Comparison of ENCODE assay signal across 2 cellular contexts in genomic region chr22:39624501-39624821, GRCh38.
TF ChIP-seq lines count a peak whose summit lies in the region.

No MANE protein-coding gene starts in this region.

TF ChIP-seq in IMR-90, 13 proteins besides CTCF, POLR2A, EP300 and RAD21:
- TF ChIP-seq BHLHE40 (IDR thresholded peaks at IDR 0.05; ENCODE audit: low read depth, low read length) (no peak), NFE2L2 (IDR thresholded peaks at IDR 0.05; ENCODE audit: low read depth, low read length) (no peak), USF2 (IDR thresholded peaks at IDR 0.05; ENCODE audit: low read depth, low read length) (no peak), CHD1 (IDR thresholded peaks at IDR 0.05; ENCODE audit: low read depth, low read length) (no peak), SMC3 (IDR thresholded peaks at IDR 0.05; ENCODE audit: low read depth, low read length) (no peak), FOS (IDR thresholded peaks at IDR 0.05; ENCODE audit: low read depth, low read length) (no peak), MXI1 (IDR thresholded peaks at IDR 0.05; ENCODE audit: borderline replicate concordance, low read depth, low read length) (no peak), CEBPB (IDR thresholded peaks at IDR 0.05; ENCODE audit: low read depth, low read length) (no peak), RFX5 (IDR thresholded peaks at IDR 0.05; ENCODE audit: low read depth, low read length) (no peak), ELK1 (IDR thresholded peaks at IDR 0.05; ENCODE audit: borderline replicate concordance, low read depth, low read length) (no peak), RCOR1 (IDR thresholded peaks at IDR 0.05; ENCODE audit: insufficient replicate concordance, low read length) (no peak), MAZ (IDR thresholded peaks at IDR 0.05; ENCODE audit: borderline replicate concordance, low read depth, low read length) (no peak), MAFK (IDR thresholded peaks at IDR 0.05; ENCODE audit: low read depth, low read length) (no peak)

TF ChIP-seq in HepG2, 621 proteins besides CTCF, POLR2A, EP300 and RAD21:
- TF ChIP-seq ZNF704 (CRISPR knock-in tag; IDR thresholded peaks at IDR 0.05; ENCODE audit: borderline replicate concordance) (no peak), PAX8 (CRISPR knock-in tag; IDR thresholded peaks at IDR 0.05; ENCODE audit: borderline replicate concordance) (no peak), ZNF263 (CRISPR knock-in tag; IDR thresholded peaks at IDR 0.05) (peak; percentile 76), HDAC6 (IDR thresholded peaks at IDR 0.05; ENCODE audit: low read depth, low read length) (no peak), SETDB1 (CRISPR knock-in tag; IDR thresholded peaks at IDR 0.05; ENCODE audit: borderline replicate concordance) (no peak), KAT8 (CRISPR knock-in tag; IDR thresholded peaks at IDR 0.05) (no peak), RFX5 (IDR thresholded peaks at IDR 0.05; ENCODE audit: low read depth, low read length) (no peak), HNF4A (CRISPR knock-in tag; IDR thresholded peaks at IDR 0.05) (peak; percentile 35; the same call in 1 of the 2 replicates), KMT2A (CRISPR knock-in tag; IDR thresholded peaks at IDR 0.05) (no peak)
TF ChIP-seq in HepG2: peak in this region for 2.
